12 cellular contexts compared by ENCODE assay signal in the genomic region with DNA sequence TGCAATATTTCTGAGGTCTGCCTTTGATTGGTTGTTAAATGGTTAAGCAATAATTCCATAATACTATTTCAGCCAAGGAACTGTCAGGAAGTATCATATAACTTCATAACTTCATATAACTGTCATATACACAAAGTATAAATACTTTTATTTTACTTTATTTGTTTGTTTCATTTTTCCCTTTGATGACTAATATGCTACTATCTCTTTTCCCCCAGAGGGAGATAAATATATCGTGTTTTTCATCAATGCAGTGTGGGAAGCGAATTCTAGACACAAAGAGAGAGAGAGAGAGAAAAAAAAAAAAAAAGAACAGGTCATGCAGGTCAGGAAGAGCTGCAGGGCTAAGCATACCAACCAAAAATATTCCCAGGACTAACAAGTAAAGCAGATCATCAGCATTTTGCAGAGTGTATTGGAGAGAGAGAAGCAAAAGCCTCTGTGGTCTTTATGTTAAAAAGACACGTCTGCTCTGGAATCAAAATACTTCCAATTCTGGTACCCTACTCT.
"Had no signal": no experiment of that assay in that cellular context is flagged by ENCODE, and none has a peak within 500 bp of the region (broad histone marks: within the 10 kb centered on the region; RNA-seq: fewer than 3 reads in every experiment).

No MANE protein-coding gene starts in this region.

- DNase-seq: activated CD4-positive, alpha-beta T cell treated with anti-CD3 and anti-CD28 coated beads, Interleukin-2, amount 50 U/mL, for 4 hours; activated effector memory CD4-positive, alpha-beta T cell treated with Interleukin-2 at 50 U/mL for 16 hours; activated T-cell treated with anti-CD3 and anti-CD28 coated beads, Interleukin-2, amount 50 U/mL, for 1 hour; amniotic stem cell; hypothalamus; midbrain; naive B cell; nucleus accumbens; right cardiac atrium; SW 1271; tibial artery had no signal

- H3K9me3 ChIP-seq: tibial artery had no signal

- H3K36me3 ChIP-seq: tibial artery had no signal

- H3K4me3 ChIP-seq: tibial artery had no signal

- H3K4me1 ChIP-seq: tibial artery had no signal

- H3K27me3 ChIP-seq: tibial artery had no signal

- H3K27ac ChIP-seq: tibial artery had no signal

- ATAC-seq: right cardiac atrium; stimulated activated memory B cell treated with anti-CD40 and anti-IgM and Interleukin-4, amounts not matched to agents 10 μg/mL and 1 μg/mL and 100 μg/mL, for 72 hours had no signal
